8 cellular contexts compared by ENCODE assay signal in genomic region chr3:155871746-155872158, GRCh38. TPM values are rescaled to one million over a fixed set of nuclear protein-coding genes. Genes with fewer than 3 reads are reported as not detected.
DNase-seq lines count a peak whose midpoint lies in the region; ATAC-seq and TF ChIP-seq lines count a peak whose summit lies in the region.

No MANE protein-coding gene starts in this region.

- H3K4me1 Mint-ChIP-seq in Caco-2 (ENCODE audit: low read depth, unreplicated experiment) (no peaks in the 10 kb centered on the region), endodermal cell (peaks cover 22% of the 10 kb centered on the region)

- H3K4me1 ChIP-seq in Caco-2 = peaks cover 12% of the 10 kb centered on the region
- H3K4me1 ChIP-seq in endodermal cell (ENCODE audit: control insufficient read depth, insufficient read depth, low read length) = peaks cover 10% of the 10 kb centered on the region
- peaks cover 3 to 7% of the 10 kb centered on the region in 2 donors for H3K4me1 ChIP-seq in neuronal stem cell (ENCODE audit: control insufficient read depth in 2 of 2, insufficient read depth in 1 of 2, low read depth in 1 of 2, low read length in 2 of 2)

- no TSS peak for BruUV-seq in Caco-2 (replicated peaks; lab: Mats Ljungman, UMichigan)

- H3K9ac ChIP-seq in endodermal cell (ENCODE audit: extremely low read depth, low read length, poor library complexity, severe bottlenecking) (peak overlapping the region; percentile 83), neuronal stem cell (ENCODE audit: low read depth, low read length, poor library complexity) (peak overlapping the region; percentile 99)

- WGBS in endodermal cell (ENCODE audit: insufficient coverage in 1 of 2, insufficient read length in 1 of 2), 2 experiments = 1% methylated on average over 9 to 19 of the region's 19 CpGs
- WGBS in neuronal stem cell (ENCODE audit: extremely low coverage in 2 of 2, insufficient read length in 2 of 2, insufficient replicate concordance in 1 of 2), 2 donors = no CpG with 5 or more reads among the region's 19 CpGs

- H2BK12ac ChIP-seq in neuronal stem cell (ENCODE audit: low read length) = no peak overlapping the region

- H3K36me3 Mint-ChIP-seq in Caco-2 (ENCODE audit: insufficient read depth, unreplicated experiment) (peaks cover 5% of the 10 kb centered on the region), endodermal cell (ENCODE audit: low read depth) (peaks cover 1% of the 10 kb centered on the region)

- H3K4ac ChIP-seq in neuronal stem cell (ENCODE audit: low read length) = no peak overlapping the region

- H3K27me3 Mint-ChIP-seq in Caco-2 (ENCODE audit: insufficient read depth, unreplicated experiment) = no peaks in the 10 kb centered on the region
- H3K27me3 Mint-ChIP-seq in endodermal cell (ENCODE audit: insufficient read depth) = no peaks in the 10 kb centered on the region

- peak overlapping the region; percentile 100 for H3K18ac ChIP-seq in neuronal stem cell (ENCODE audit: low read length)

- peaks cover 7% of the 10 kb centered on the region for H3K79me1 ChIP-seq in neuronal stem cell (ENCODE audit: low read depth, low read length)

- H2AFZ ChIP-seq in neuronal stem cell (ENCODE audit: low read length) = peak overlapping the region; percentile 98

- H2BK5ac ChIP-seq in neuronal stem cell (ENCODE audit: low read length) = peak overlapping the region; percentile 94

- peak overlapping the region; percentile 83 for H3K23ac ChIP-seq in neuronal stem cell (ENCODE audit: low read depth, low read length, poor library complexity)

- H3K4me3 Mint-ChIP-seq in Caco-2 (ENCODE audit: unreplicated experiment) = peak overlapping the region; percentile 97
- H3K4me3 Mint-ChIP-seq in endodermal cell = peak overlapping the region; percentile 92

- H3K4me3 ChIP-seq in Caco-2 (ENCODE audit: low read depth, low read length) (peak overlapping the region; percentile 100), endodermal cell (ENCODE audit: low read length) (peak overlapping the region; percentile 89), neuronal stem cell (ENCODE audit: low read length in 2 of 2) (peak overlapping the region; percentile 97 to 99)

- peak overlapping the region; percentile 92 for H2AK5ac ChIP-seq in neuronal stem cell (ENCODE audit: low read depth, low read length)

- TF ChIP-seq CTCF in Caco-2 (IDR thresholded peaks at IDR 0.05; ENCODE audit: insufficient read depth in 1 of 2, low read depth in 1 of 2, low read length in 1 of 2, severe bottlenecking in 1 of 2, unreplicated experiment in 1 of 2) = no peak
- TF ChIP-seq CTCF in endodermal cell (conservative IDR thresholded peaks at IDR 0.05) = no peak

- peak overlapping the region; percentile 51 for H3K27ac ChIP-seq in endodermal cell (ENCODE audit: low read depth, low read length)
- peak overlapping the region; percentile 67 for H3K27ac ChIP-seq in neuronal stem cell (replicated peaks; ENCODE audit: low read length)

- H3K36me3 ChIP-seq in Caco-2 (ENCODE audit: control insufficient read depth, insufficient read depth, low read length) (no peaks in the 10 kb centered on the region), endodermal cell (ENCODE audit: control insufficient read depth, insufficient read depth, low read length) (no peaks in the 10 kb centered on the region), neuronal stem cell (replicated peaks in 1 of 2; ENCODE audit: control insufficient read depth in 2 of 2, insufficient read depth in 2 of 2, low read length in 2 of 2) (peaks cover 0 to 24% of the 10 kb centered on the region in 2 donors)

- DNase-seq in Caco-2 (no peak), NCI-H526 treated with DMSO at 0.1 percent for 48 hours (lab: John Stamatoyannopoulos, UW) (peak; percentile 36), endodermal cell (no peak), neuronal stem cell (ENCODE audit: low spot score) (no peak), NCI-H1092 treated with DMSO at 0.1 percent for 48 hours (lab: John Stamatoyannopoulos, UW) (no peak)
- DNase-seq in activated CD4-positive, CD25-positive, alpha-beta regulatory T cell (lab: John Stamatoyannopoulos, UW) = no peak

- H2BK120ac ChIP-seq in neuronal stem cell (ENCODE audit: low read depth, low read length) = peak overlapping the region; percentile 72

- no peaks in the 10 kb centered on the region for H3K9me3 Mint-ChIP-seq in Caco-2 (ENCODE audit: unreplicated experiment)
- H3K9me3 Mint-ChIP-seq in endodermal cell = no peaks in the 10 kb centered on the region

- no peaks in the 10 kb centered on the region for H3K27me3 ChIP-seq in Caco-2 (replicated peaks; ENCODE audit: control insufficient read depth, insufficient read depth, low read length)
- H3K27me3 ChIP-seq in endodermal cell (ENCODE audit: control insufficient read depth, insufficient read depth, low read length, poor library complexity, severe bottlenecking) = no peaks in the 10 kb centered on the region
- H3K27me3 ChIP-seq in neuronal stem cell (ENCODE audit: control insufficient read depth in 3 of 3, insufficient read depth in 3 of 3, low read depth in 1 of 3, low read length in 3 of 3) = no peaks in the 10 kb centered on the region

- peak overlapping the region; percentile 95 for H3K27ac Mint-ChIP-seq in Caco-2 (ENCODE audit: unreplicated experiment)
- peak overlapping the region; percentile 91 for H3K27ac Mint-ChIP-seq in endodermal cell

- H3K14ac ChIP-seq in neuronal stem cell (ENCODE audit: low read length) = no peak overlapping the region

- H4K8ac ChIP-seq in neuronal stem cell (ENCODE audit: low read depth, low read length) = no peak overlapping the region

- POLR2A ChIA-PET in Caco-2 (lab: Charles Lee) = interaction anchor here (0.6 to 0.7 kb wide), 3 partner anchors 29 to 1246 kb away, joined by 4 to 6 read pairs (median 4); no protein-coding TSS in a partner anchor

- H2BK15ac ChIP-seq in neuronal stem cell (ENCODE audit: low read length) = no peak overlapping the region

- H3K9me3 ChIP-seq in Caco-2 (no peaks in the 10 kb centered on the region), endodermal cell (ENCODE audit: control insufficient read depth, low read length) (no peaks in the 10 kb centered on the region), neuronal stem cell (replicated peaks in 1 of 2; ENCODE audit: control insufficient read depth in 2 of 2, insufficient read depth in 1 of 2, low read depth in 1 of 2, low read length in 2 of 2) (peaks cover 0 to 9% of the 10 kb centered on the region in 2 donors)

- intact Hi-C loops in Caco-2 (cut with micrococcal nuclease; ENCODE audit: unreplicated experiment) = loop anchor here (2.0 kb wide), 1 partner anchor 133 kb away; no protein-coding TSS in a partner anchor

- H4K91ac ChIP-seq in neuronal stem cell (ENCODE audit: low read depth, low read length, poor library complexity) = no peak overlapping the region

- CTCF ChIA-PET in Caco-2 (lab: Charles Lee) = interaction anchor here (0.6 to 1.9 kb wide), 2 partner anchors 66 to 414 kb away, joined by 3 to 12 read pairs; partner anchors contain the start of gene C3orf33

- peak; percentile 4 for ATAC-seq in GM21423 (IDR thresholded peaks at IDR 0.05; ENCODE audit: unreplicated experiment)
- ATAC-seq in HG03571 (IDR thresholded peaks at IDR 0.05; ENCODE audit: unreplicated experiment) = no peak

- peak overlapping the region; percentile 72 for H3K4me2 ChIP-seq in neuronal stem cell (ENCODE audit: insufficient read depth, low read length, poor library complexity, severe bottlenecking)

RNA-seq across cellular contexts. Expression of gene GMPS, which starts 1.3 kb away (rescaled TPM):
- total RNA-seq in Caco-2 (2022) = 90.7 and 102 TPM in 2 replicates
- 100 to 1,000 TPM; 112 to 138 TPM for total RNA-seq in endodermal cell
- 113 TPM for polyA plus RNA-seq in endodermal cell (2013, experiment 1 of 2)
- polyA plus RNA-seq in endodermal cell (2013, experiment 2 of 2) = 106 TPM
- polyA plus RNA-seq in neuronal stem cell (2013, experiment 1 of 2) = 113 TPM
- 112 TPM for polyA plus RNA-seq in neuronal stem cell (2013, experiment 2 of 2)

RNA-seq across cellular contexts. Expression of gene SLC33A1, which starts 17.5 kb away (rescaled TPM):
- 19.6 TPM in 2 replicates for total RNA-seq in Caco-2 (2022)
- 10 to 100 TPM; 24.6 to 24.8 TPM for total RNA-seq in endodermal cell
- 14.3 TPM for polyA plus RNA-seq in endodermal cell (2013, experiment 1 of 2)
- polyA plus RNA-seq in endodermal cell (2013, experiment 2 of 2) = 14.8 TPM
- 9.8 TPM for polyA plus RNA-seq in neuronal stem cell (2013, experiment 1 of 2)
- 10.2 TPM for polyA plus RNA-seq in neuronal stem cell (2013, experiment 2 of 2)
